Comparison of ENCODE assay signal across 18 cellular contexts in the genomic region with DNA sequence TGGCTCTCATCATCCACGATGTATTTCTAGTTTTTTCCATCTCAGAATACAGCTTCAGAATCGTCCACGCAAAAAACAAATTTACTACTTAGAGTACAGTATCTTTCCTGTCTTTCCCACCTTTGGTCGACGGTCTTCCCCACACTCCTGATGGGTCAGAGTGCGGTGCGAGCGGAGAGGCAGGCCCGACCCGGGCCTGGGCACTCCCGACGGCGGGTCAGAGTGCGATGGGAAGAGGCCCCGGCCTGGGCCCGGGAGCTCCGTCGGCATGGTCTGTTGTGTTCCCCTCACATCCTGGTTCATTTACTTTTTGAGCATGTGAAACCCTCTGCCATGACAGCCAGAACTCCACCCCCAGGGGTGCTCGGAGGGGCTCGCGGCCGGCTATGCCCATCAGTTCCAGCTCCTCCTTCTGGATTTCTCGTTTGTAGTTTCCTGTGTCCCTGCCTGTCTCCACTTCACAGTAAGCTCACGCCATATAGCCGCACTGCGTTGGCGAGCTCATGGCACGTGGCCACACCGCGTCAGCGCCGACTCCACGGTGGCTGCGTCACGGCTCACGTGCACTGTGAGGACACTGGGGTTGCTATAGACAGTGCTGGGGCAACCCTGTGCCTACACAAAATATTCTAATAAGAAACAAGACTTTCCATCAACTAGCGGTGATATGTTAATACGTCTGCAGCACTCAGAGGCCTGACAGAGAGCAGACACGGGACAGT. TPM values are rescaled to one million over a fixed set of nuclear protein-coding genes. Genes with fewer than 3 reads are reported as not detected.
A peak's percentile ranks its signal among the peaks of the same experiment; 100 is the strongest.
DNase-seq lines count a peak whose midpoint lies in the region; ATAC-seq, FAIRE-seq and TF ChIP-seq lines count a peak whose summit lies in the region.
"Had no signal": no experiment of that assay in that cellular context is flagged by ENCODE, and none has a peak within 500 bp of the region (broad histone marks: within the 10 kb centered on the region; RNA-seq: fewer than 3 reads in every experiment).

No MANE protein-coding gene starts in this region.

- peaks cover 32% of the 10 kb centered on the region for H3K4me1 Mint-ChIP-seq in activated naive CD8-positive, alpha-beta T cell (ENCODE audit: low read depth)
- H3K4me1 Mint-ChIP-seq in activated naive CD8-positive, alpha-beta T cell treated with anti-CD3 and anti-CD28 coated beads, Interleukin-2, amount 50 U/mL, for 24 hours: peaks cover 29% of the 10 kb centered on the region
- peaks cover 2% of the 10 kb centered on the region for H3K4me1 Mint-ChIP-seq in progenitor cell of endocrine pancreas (ENCODE audit: low read depth)

- peaks cover 0 to 2% of the 10 kb centered on the region in 2 experiments; a peak in 2 of 5 replicates for H3K27me3 ChIP-seq in K562 (ENCODE audit: control insufficient read depth in 2 of 2, insufficient read depth in 2 of 2, low read length in 2 of 2)
- no peaks in the 10 kb centered on the region for H3K27me3 ChIP-seq in GM23248 (replicated peaks; ENCODE audit: insufficient read depth)

- H3K4me1 ChIP-seq in K562 (replicated peaks in 1 of 2; ENCODE audit: control insufficient read depth in 2 of 2, insufficient read depth in 2 of 2, low read length in 2 of 2) (peaks cover 0 to 34% of the 10 kb centered on the region in 2 experiments; a peak in 3 of 5 replicates), GM23248 (ENCODE audit: insufficient read depth) (peaks cover 7% of the 10 kb centered on the region)

- H3K4me3 Mint-ChIP-seq in activated naive CD8-positive, alpha-beta T cell: no peak overlapping the region
- no peak overlapping the region for H3K4me3 Mint-ChIP-seq in activated naive CD8-positive, alpha-beta T cell treated with anti-CD3 and anti-CD28 coated beads, Interleukin-2, amount 50 U/mL, for 24 hours
- H3K4me3 Mint-ChIP-seq in progenitor cell of endocrine pancreas (ENCODE audit: low read depth): no peak overlapping the region

- peaks cover 4% of the 10 kb centered on the region; the same call in 1 of the 2 replicates for H4K20me1 ChIP-seq in K562 (replicated peaks; ENCODE audit: control insufficient read depth, insufficient read depth, low read length)
- H4K20me1 ChIP-seq in GM23248 (ENCODE audit: insufficient read depth): no peaks in the 10 kb centered on the region

- in situ Hi-C loops in K562 (cut with MboI) (loop anchor here (10.0 kb wide), 1 partner anchor 653 kb away; no protein-coding TSS in a partner anchor), GM23248 (cut with MboI) (no loop called here)

- H3K36me3 ChIP-seq in K562 (ENCODE audit: control insufficient read depth, insufficient read depth, low read length) (peaks cover 54% of the 10 kb centered on the region), GM23248 (ENCODE audit: low read depth) (peaks cover 18% of the 10 kb centered on the region; the same call in 1 of the 2 replicates)

- peaks cover 17% of the 10 kb centered on the region for H3K79me2 ChIP-seq in K562 (ENCODE audit: control insufficient read depth, insufficient read depth, low read length)
- H3K79me2 ChIP-seq in GM23248 (ENCODE audit: insufficient read depth): peaks cover 38% of the 10 kb centered on the region

- no peak overlapping the region for H3K4me3 ChIP-seq in K562
- H3K4me3 ChIP-seq in GM23248: no peak overlapping the region
- H3K4me3 ChIP-seq: PC-9 had no signal

- TF ChIP-seq EP300 in K562 (IDR thresholded peaks at IDR 0.05; ENCODE audit: low read length): no peak

- CTCF ChIA-PET in K562 (lab: Yijun Ruan, JAX; ENCODE audit: low intra/inter-chr PET ratio): no interaction called here

- H3K9me2 ChIP-seq in GM23248 (ENCODE audit: insufficient read depth): no peaks in the 10 kb centered on the region

- WGBS in K562 (ENCODE audit: insufficient coverage, low coverage, missing lambda C conversion rate): 95% methylated on average over 36 of the region's 39 CpGs
- WGBS in GM23248 (ENCODE audit: low coverage in 1 of 2, low lambda C conversion rate in 2 of 2, missing lambda C conversion rate in 2 of 2), 2 experiments: 86 to 88% methylated on average over 39 of the region's 39 CpGs

- peaks cover 15% of the 10 kb centered on the region for H3F3A ChIP-seq in GM23248 (ENCODE audit: insufficient read depth)

- no peak overlapping the region for H2AFZ ChIP-seq in K562 (ENCODE audit: low read depth, low read length)
- no peak overlapping the region for H2AFZ ChIP-seq in GM23248
- H2AFZ ChIP-seq: PC-9 had no signal

- H3K27me3 Mint-ChIP-seq in activated naive CD8-positive, alpha-beta T cell: no peaks in the 10 kb centered on the region
- H3K27me3 Mint-ChIP-seq in activated naive CD8-positive, alpha-beta T cell treated with anti-CD3 and anti-CD28 coated beads, Interleukin-2, amount 50 U/mL, for 24 hours: no peaks in the 10 kb centered on the region
- no peaks in the 10 kb centered on the region for H3K27me3 Mint-ChIP-seq in progenitor cell of endocrine pancreas

- H3K27ac Mint-ChIP-seq in activated naive CD8-positive, alpha-beta T cell: peak overlapping the region; percentile 22
- no peak overlapping the region for H3K27ac Mint-ChIP-seq in activated naive CD8-positive, alpha-beta T cell treated with anti-CD3 and anti-CD28 coated beads, Interleukin-2, amount 50 U/mL, for 24 hours
- peak overlapping the region; percentile 80 for H3K27ac Mint-ChIP-seq in progenitor cell of endocrine pancreas

- H3K9me1 ChIP-seq in K562 (ENCODE audit: control insufficient read depth, insufficient read depth, low read length): no peaks in the 10 kb centered on the region

- no peaks in the 10 kb centered on the region for H3K36me3 Mint-ChIP-seq in activated naive CD8-positive, alpha-beta T cell
- H3K36me3 Mint-ChIP-seq in activated naive CD8-positive, alpha-beta T cell treated with anti-CD3 and anti-CD28 coated beads, Interleukin-2, amount 50 U/mL, for 24 hours (ENCODE audit: low read depth): peaks cover 35% of the 10 kb centered on the region
- peaks cover 16% of the 10 kb centered on the region for H3K36me3 Mint-ChIP-seq in progenitor cell of endocrine pancreas (ENCODE audit: insufficient read depth)

- H3K9me3 ChIP-seq in K562 (replicated peaks; ENCODE audit: control insufficient read depth, insufficient read depth, low read depth, low read length): no peaks in the 10 kb centered on the region
- H3K9me3 ChIP-seq in GM23248 (ENCODE audit: low read depth): no peaks in the 10 kb centered on the region

- H3K9ac ChIP-seq in K562 (ENCODE audit: insufficient read depth in 1 of 2, low read depth in 2 of 2, low read length in 2 of 2) (no peak overlapping the region), GM23248 (no peak overlapping the region)
- H3K9ac ChIP-seq: KMS-11 had no signal

- BruUV-seq in K562 (replicated peaks; lab: Mats Ljungman, UMichigan): no TSS peak

- no peak overlapping the region for H3K27ac ChIP-seq in K562 (ENCODE audit: extremely low read depth, low read depth, low read length)
- no peak overlapping the region for H3K27ac ChIP-seq in GM23248
- H3K27ac ChIP-seq: KMS-11, PC-9 had no signal

- DNase-seq in activated naive CD8-positive, alpha-beta T cell treated with anti-CD3 and anti-CD28 coated beads, Interleukin-2, amount 50 U/mL, for 24 hours: no peak
- DNase-seq in GM12891 (ENCODE audit: insufficient read length, low spot score) (no peak), K562 (ENCODE audit: extremely low read depth in 1 of 4, low spot score in 3 of 4) (no peak), progenitor cell of endocrine pancreas (ENCODE audit: low spot score, unreplicated experiment) (no peak), GM23248 (no peak), MV-4-11 (lab: John Stamatoyannopoulos, UW) (no peak)
- DNase-seq: CD4-positive, CD25-positive, alpha-beta regulatory T cell; DND-41; HCEC 1CT; MM.1S; NCI-H1105 treated with DMSO at 0.1 percent for 48 hours; NCI-H187; PC-9 had no signal

- no peak for FAIRE-seq in GM12891 (lab: Jason Lieb, UNC)
- FAIRE-seq in K562 (lab: Jason Lieb, UNC): no peak

- H3K9me3 Mint-ChIP-seq in activated naive CD8-positive, alpha-beta T cell (ENCODE audit: low read depth): no peaks in the 10 kb centered on the region
- H3K9me3 Mint-ChIP-seq in activated naive CD8-positive, alpha-beta T cell treated with anti-CD3 and anti-CD28 coated beads, Interleukin-2, amount 50 U/mL, for 24 hours: no peaks in the 10 kb centered on the region
- H3K9me3 Mint-ChIP-seq in progenitor cell of endocrine pancreas (ENCODE audit: low read depth): no peaks in the 10 kb centered on the region
- H3K9me3 Mint-ChIP-seq: CD4-positive, CD25-positive, alpha-beta regulatory T cell had no signal

- no peak for ATAC-seq in activated naive CD8-positive, alpha-beta T cell treated with anti-CD3 and anti-CD28 coated beads, Interleukin-2, amount 50 U/mL, for 24 hours
- ATAC-seq in K562: peak; percentile 17; the same call in 2 of the 3 replicates
- ATAC-seq in HG03442 (IDR thresholded peaks at IDR 0.05; ENCODE audit: unreplicated experiment): no peak
- ATAC-seq: SK-N-SH treated with all-trans-retinoic acid at 6 μM for 48 hours had no signal

- TF ChIP-seq RAD21 in K562 (CRISPR knock-in tag; conservative IDR thresholded peaks at IDR 0.05 in 1 of 2, IDR thresholded peaks at IDR 0.05 in 1 of 2): no peak

- intact Hi-C loops in K562 (cut with micrococcal nuclease): loop anchor here (10.0 kb wide), 2 partner anchors 183 to 653 kb away; no protein-coding TSS in a partner anchor

- POLR2A ChIA-PET in K562 (lab: Yijun Ruan, JAX): interaction anchor here (0.6 to 4.0 kb wide), 10 partner anchors 7 to 305 kb away, joined by 3 to 17 read pairs (median 4); a partner anchor contains a TSS

- H3K4me2 ChIP-seq in K562 (ENCODE audit: insufficient read depth, low read length): no peak overlapping the region
- no peak overlapping the region for H3K4me2 ChIP-seq in GM23248 (ENCODE audit: unreplicated experiment)
- H3K4me2 ChIP-seq: KMS-11, PC-9 had no signal

- TF ChIP-seq CTCF in K562 (IDR thresholded peaks at IDR 0.05 in 2 of 3, conservative IDR thresholded peaks at IDR 0.05 in 1 of 3; ENCODE audit: insufficient read depth in 2 of 3, low read depth in 1 of 3, low read length in 3 of 3): no peak
- TF ChIP-seq CTCF in progenitor cell of endocrine pancreas (IDR thresholded peaks at IDR 0.05; ENCODE audit: unreplicated experiment): no peak

- TF ChIP-seq POLR2A in GM12891 (IDR thresholded peaks at IDR 0.05; ENCODE audit: low read depth, low read length) (no peak), K562 (conservative IDR thresholded peaks at IDR 0.05) (peak; percentile 11; the same call in 1 of the 2 replicates)

RNA-seq across cellular contexts. Expression of a gene that starts 7.8 kb away (rescaled TPM):
- 6.2 TPM for polyA plus RNA-seq in GM12891 (2012; ENCODE audit: low read depth, missing spikeins)
- 75.3 and 83.0 TPM in 2 replicates for total RNA-seq in K562 (2011; cell fraction: chromatin; rRNA removed; ENCODE audit: low replicate concordance)
- total RNA-seq in K562 (2011; cell fraction: nucleolus; rRNA removed): 39.2 and 42.0 TPM in 2 replicates
- total RNA-seq in K562 (2011; cell fraction: nucleoplasm; rRNA removed): 67.4 and 75.2 TPM in 2 replicates
- total RNA-seq in K562 (2014; rRNA removed): 7.9 and 11.7 TPM in 2 replicates
- 9.8 and 11.9 TPM in 2 replicates for total RNA-seq in K562 (2014; rRNA removed; fragmentation: Illumina TruSeq; extraction: Trizol)
- 8.6 and 9.4 TPM in 2 replicates for total RNA-seq in K562 (2015; rRNA removed; fragmentation: Illumina TruSeq; extraction: Trizol)
- total RNA-seq in K562 (2021): 10.2 and 10.5 TPM in 2 replicates
- polyA plus RNA-seq in K562 (2011; rRNA removed): 7.3 and 8.1 TPM in 2 replicates
- 5.8 and 6.1 TPM in 2 replicates for polyA plus RNA-seq in K562 (2011; cell fraction: cytosol; rRNA removed)
- 12.8 and 14.3 TPM in 2 replicates for polyA plus RNA-seq in K562 (2011; cell fraction: nucleus; rRNA removed)
- polyA plus RNA-seq in K562 (2012): 8.1 and 9.5 TPM in 2 replicates
- 6.0 and 6.1 TPM in 2 replicates for polyA plus RNA-seq in K562 (2014; fragmentation: Illumina TruSeq; extraction: Trizol)
- 1 to 10 TPM; 5.2 to 5.9 TPM for polyA plus RNA-seq in K562 (2014; fragmentation: Nextera tagmentation; extraction: Ambion mirVana)
- polyA plus RNA-seq in K562 (2014; rRNA removed): 10.4 and 11.1 TPM in 2 replicates
- 11.5 and 14.7 TPM in 2 replicates for polyA minus RNA-seq in K562 (2011; rRNA and poly(A)+ RNA removed)
- 1.1 and 2.5 TPM in 2 replicates for polyA minus RNA-seq in K562 (2011; cell fraction: cytosol; rRNA and poly(A)+ RNA removed)
- 11.0 and 17.1 TPM in 2 replicates for polyA minus RNA-seq in K562 (2011; cell fraction: nucleus; rRNA and poly(A)+ RNA removed)
- total RNA-seq in progenitor cell of endocrine pancreas: 20.3 and 20.6 TPM in 2 replicates
- total RNA-seq in GM23248 (2014; rRNA removed; shearing (Covaris generic)): 5.5 and 5.6 TPM in 2 replicates
- 9.5 and 9.9 TPM in 2 replicates for polyA plus RNA-seq in GM23248 (2016; fragmentation: Nextera tagmentation; extraction: Ambion mirVana)

RNA-seq across cellular contexts. Expression of a gene that starts 13.0 kb away (rescaled TPM):
- polyA plus RNA-seq in GM12891 (2012; ENCODE audit: low read depth, missing spikeins): 8.1 TPM
- 0.30 and 3.1 TPM in 2 replicates for total RNA-seq in K562 (2011; cell fraction: chromatin; rRNA removed; ENCODE audit: low replicate concordance)
- total RNA-seq in K562 (2011; cell fraction: nucleolus; rRNA removed): 1.1 and 1.8 TPM in 2 replicates
- total RNA-seq in K562 (2011; cell fraction: nucleoplasm; rRNA removed): 1.4 and 1.9 TPM in 2 replicates
- total RNA-seq in K562 (2014; rRNA removed): 0.27 and 0.41 TPM in 2 replicates
- total RNA-seq in K562 (2014; rRNA removed; fragmentation: Illumina TruSeq; extraction: Trizol): not detected in 2 replicates
- total RNA-seq in K562 (2015; rRNA removed; fragmentation: Illumina TruSeq; extraction: Trizol): 0.26 and 0.58 TPM in 2 replicates
- total RNA-seq in K562 (2021): 0.47 and 0.54 TPM in 2 replicates
- 1.1 and 1.4 TPM in 2 replicates for polyA plus RNA-seq in K562 (2011; rRNA removed)
- 1.7 and 3.9 TPM in 2 replicates for polyA plus RNA-seq in K562 (2011; cell fraction: cytosol; rRNA removed)
- polyA plus RNA-seq in K562 (2011; cell fraction: nucleus; rRNA removed): 2.7 and 3.4 TPM in 2 replicates
- polyA plus RNA-seq in K562 (2012): 0.44 and 2.4 TPM in 2 replicates
- polyA plus RNA-seq in K562 (2014; fragmentation: Illumina TruSeq; extraction: Trizol): 0.68 TPM in 2 replicates
- not detected for polyA plus RNA-seq in K562 (2014; fragmentation: Nextera tagmentation; extraction: Ambion mirVana)
- 0.36 and 0.40 TPM in 2 replicates for polyA plus RNA-seq in K562 (2014; rRNA removed)
- 0.90 and 0.95 TPM in 2 replicates for polyA minus RNA-seq in K562 (2011; rRNA and poly(A)+ RNA removed)
- 1.1 and 2.2 TPM in 2 replicates for polyA minus RNA-seq in K562 (2011; cell fraction: cytosol; rRNA and poly(A)+ RNA removed)
- 1.7 and 1.9 TPM in 2 replicates for polyA minus RNA-seq in K562 (2011; cell fraction: nucleus; rRNA and poly(A)+ RNA removed)
- 10.3 and 10.7 TPM in 2 replicates for total RNA-seq in progenitor cell of endocrine pancreas
- 0.38 and 1.1 TPM in 2 replicates for total RNA-seq in GM23248 (2014; rRNA removed; shearing (Covaris generic))
- 0.24 and 0.51 TPM in 2 replicates for polyA plus RNA-seq in GM23248 (2016; fragmentation: Nextera tagmentation; extraction: Ambion mirVana)

RNA-seq across cellular contexts. Expression of a gene that starts 15.5 kb away (rescaled TPM):
- polyA plus RNA-seq in GM12891 (2012; ENCODE audit: low read depth, missing spikeins): not detected
- total RNA-seq in K562 (2011; cell fraction: chromatin; rRNA removed; ENCODE audit: low replicate concordance): not detected in 2 replicates
- total RNA-seq in K562 (2011; cell fraction: nucleolus; rRNA removed): not detected in 2 replicates
- total RNA-seq in K562 (2011; cell fraction: nucleoplasm; rRNA removed): not detected in 2 replicates
- total RNA-seq in K562 (2014; rRNA removed) (not detected in 2 replicates), K562 (2014; rRNA removed; fragmentation: Illumina TruSeq; extraction: Trizol) (not detected in 2 replicates), K562 (2015; rRNA removed; fragmentation: Illumina TruSeq; extraction: Trizol) (not detected in 2 replicates), K562 (2021) (not detected in 2 replicates), progenitor cell of endocrine pancreas (1.2 and 1.6 TPM in 2 replicates)
- polyA plus RNA-seq in K562 (2011; rRNA removed) (not detected in 2 replicates), K562 (2014; fragmentation: Illumina TruSeq; extraction: Trizol) (not detected in 2 replicates), K562 (2014; fragmentation: Nextera tagmentation; extraction: Ambion mirVana) (not detected), K562 (2014; rRNA removed) (0.07 TPM in 1 of 2 replicates, not detected in the other), GM23248 (2016; fragmentation: Nextera tagmentation; extraction: Ambion mirVana) (not detected in 2 replicates)
- polyA plus RNA-seq in K562 (2011; cell fraction: cytosol; rRNA removed): not detected in 2 replicates
- polyA plus RNA-seq in K562 (2011; cell fraction: nucleus; rRNA removed): not detected in 2 replicates
- 0.14 TPM in 1 of 2 replicates, not detected in the other for polyA plus RNA-seq in K562 (2012)
- polyA minus RNA-seq in K562 (2011; rRNA and poly(A)+ RNA removed): not detected in 2 replicates
- not detected in 2 replicates for polyA minus RNA-seq in K562 (2011; cell fraction: cytosol; rRNA and poly(A)+ RNA removed)
- polyA minus RNA-seq in K562 (2011; cell fraction: nucleus; rRNA and poly(A)+ RNA removed): not detected in 2 replicates
- not detected in 2 replicates for total RNA-seq in GM23248 (2014; rRNA removed; shearing (Covaris generic))
- total RNA-seq: A172; CD4-positive, CD25-positive, alpha-beta regulatory T cell; PC-9 had no signal
- polyA plus RNA-seq: CD4-positive, CD25-positive, alpha-beta regulatory T cell had no signal
